8 cellular contexts compared by ENCODE assay signal in genomic region chr16:46389561-46390041, GRCh38.
A peak's percentile ranks its signal among the peaks of the same experiment; 100 is the strongest.
DNase-seq lines count a peak whose midpoint lies in the region; ATAC-seq and TF ChIP-seq lines count a peak whose summit lies in the region.
"Not testable (repeated sequence)": the region's sequence is repeated elsewhere in the genome, so short reads cannot be mapped to it uniquely, and the experiment has no call there.

No MANE protein-coding gene starts in this region.

- TF ChIP-seq CTCF in CD4-positive, alpha-beta T cell (IDR thresholded peaks at IDR 0.05); LNCaP clone FGC (IDR thresholded peaks at IDR 0.05; ENCODE audit: control insufficient read depth, extremely low read depth, insufficient read depth); esophagus muscularis mucosa (IDR thresholded peaks at IDR 0.05); lower leg skin (IDR thresholded peaks at IDR 0.05): not testable (repeated sequence)

- not testable (repeated sequence) for H3K36me3 ChIP-seq in esophagus muscularis mucosa

- CTCF ChIA-PET in CD4-positive, alpha-beta T cell (lab: Charles Lee); activated CD4-positive, alpha-beta T cell treated with anti-CD3 and anti-CD28 coated beads for 36 hours (lab: Charles Lee): not testable (repeated sequence)

- not testable (repeated sequence) for H3K4me1 Mint-ChIP-seq in CD4-positive, alpha-beta T cell (ENCODE audit: low read depth); activated CD4-positive, alpha-beta T cell treated with anti-CD3 and anti-CD28 coated beads for 36 hours

- H3K27me3 Mint-ChIP-seq in CD4-positive, alpha-beta T cell; activated CD4-positive, alpha-beta T cell treated with anti-CD3 and anti-CD28 coated beads for 36 hours: not testable (repeated sequence)

- POLR2A ChIA-PET in CD4-positive, alpha-beta T cell (lab: Charles Lee); activated CD4-positive, alpha-beta T cell treated with anti-CD3 and anti-CD28 coated beads for 36 hours (lab: Charles Lee): not testable (repeated sequence)

- not testable (repeated sequence) for H3K4me3 ChIP-seq in LNCaP clone FGC (ENCODE audit: low read depth, low read length)
- H3K4me3 ChIP-seq in esophagus muscularis mucosa (peak overlapping the region in 2 of 4 donors; percentile 0), lower leg skin (ENCODE audit: low read depth, poor library complexity, severe bottlenecking) (peak overlapping the region; percentile 18)

- H3K27ac Mint-ChIP-seq in CD4-positive, alpha-beta T cell; activated CD4-positive, alpha-beta T cell treated with anti-CD3 and anti-CD28 coated beads for 36 hours: not testable (repeated sequence)

- peaks cover 17% of the 10 kb centered on the region for H3K36me3 Mint-ChIP-seq in CD4-positive, alpha-beta T cell (ENCODE audit: low read depth)
- peaks cover 15% of the 10 kb centered on the region for H3K36me3 Mint-ChIP-seq in activated CD4-positive, alpha-beta T cell treated with anti-CD3 and anti-CD28 coated beads for 36 hours (ENCODE audit: low read depth)

- not testable (repeated sequence) for H3K4me3 Mint-ChIP-seq in CD4-positive, alpha-beta T cell; activated CD4-positive, alpha-beta T cell treated with anti-CD3 and anti-CD28 coated beads for 36 hours

- not testable (repeated sequence) for TF ChIP-seq EP300 in esophagus muscularis mucosa (IDR thresholded peaks at IDR 0.05)

- intact Hi-C loops in CD4-positive, alpha-beta T cell (cut with DNase I, micrococcal nuclease); activated CD4-positive, alpha-beta T cell treated with anti-CD3 and anti-CD28 coated beads for 36 hours (cut with DNase I, micrococcal nuclease); esophagus muscularis mucosa (cut with DNase I); lower leg skin (cut with DNase I; ENCODE audit: low total_unique reads): not testable (repeated sequence)

- not testable (repeated sequence) for ATAC-seq in CD4-positive, alpha-beta T cell (ENCODE audit: poor library complexity); activated CD4-positive, alpha-beta T cell treated with anti-CD3 and anti-CD28 coated beads for 36 hours

- H3K9me3 ChIP-seq in CD4-positive, alpha-beta T cell (ENCODE audit: control insufficient read depth, low read length) = peaks cover 12% of the 10 kb centered on the region
- peaks cover 0 to 16% (median 10%) of the 10 kb centered on the region in 4 donors for H3K9me3 ChIP-seq in esophagus muscularis mucosa

- not testable (repeated sequence) for H3K4me1 ChIP-seq in esophagus muscularis mucosa

- peak in 9 of 10 experiments; percentile 7 to 85 (median 46) for DNase-seq in CD4-positive, alpha-beta T cell
- DNase-seq in LNCaP clone FGC (ENCODE audit: low read depth) (peak; percentile 72), esophagus muscularis mucosa (ENCODE audit: extremely low spot score) (peak; percentile 100), lower leg skin (ENCODE audit: low spot score in 2 of 2) (peak; percentile 95 to 100), retina (peak; percentile 54)
- peak; percentile 33 for DNase-seq in activated CD4-positive, alpha-beta T cell treated with anti-CD3 and anti-CD28 coated beads for 36 hours
- peak; percentile 80 for DNase-seq in activated naive CD8-positive, alpha-beta T cell treated with anti-CD3 and anti-CD28 coated beads, Interleukin-2, amount 50 U/mL, for 16 hours (ENCODE audit: low read depth, low spot score)
- peak; percentile 23 to 82 for DNase-seq in stimulated activated CD8-positive, alpha-beta memory T cell treated with anti-CD3 and anti-CD28 coated beads, Interleukin-7, amount 100 ng/mL, for 4 hours (ENCODE audit: low read depth in 2 of 2)

- H3K27ac ChIP-seq in CD4-positive, alpha-beta T cell (ENCODE audit: low read depth, low read length) = not testable (repeated sequence)
- peak overlapping the region in 1 of 4 donors; percentile 0 for H3K27ac ChIP-seq in esophagus muscularis mucosa (replicated peaks in 1 of 4)

- 76% methylated on average over 20 of the region's 20 CpGs for WGBS in esophagus muscularis mucosa
- 76 to 80% methylated on average over 20 of the region's 20 CpGs for WGBS in lower leg skin, 2 donors

- H3K9me3 Mint-ChIP-seq in CD4-positive, alpha-beta T cell = not testable (repeated sequence)
- H3K9me3 Mint-ChIP-seq in activated CD4-positive, alpha-beta T cell treated with anti-CD3 and anti-CD28 coated beads for 36 hours (ENCODE audit: low read depth) = peaks cover 22% of the 10 kb centered on the region

- H3K27me3 ChIP-seq in CD4-positive, alpha-beta T cell (ENCODE audit: control insufficient read depth, insufficient read depth, low read length); esophagus muscularis mucosa: not testable (repeated sequence)

- not testable (repeated sequence) for TF ChIP-seq POLR2A in esophagus muscularis mucosa (IDR thresholded peaks at IDR 0.05; ENCODE audit: low read depth); lower leg skin (IDR thresholded peaks at IDR 0.05)

Comparison
In these comparisons a context has a peak if more than half of its experiments do, and no peak if none do; other contexts are left out.
1. DNase-seq: peak in every context shown above with its lines; median percentile 100 in esophagus muscularis mucosa; 98 in lower leg skin; 80 in activated naive CD8-positive, alpha-beta T cell treated with anti-CD3 and anti-CD28 coated beads, Interleukin-2, amount 50 U/mL, for 16 hours; 72 in LNCaP clone FGC; 54 in retina; 52 in stimulated activated CD8-positive, alpha-beta memory T cell treated with anti-CD3 and anti-CD28 coated beads, Interleukin-7, amount 100 ng/mL, for 4 hours; 46 in CD4-positive, alpha-beta T cell; 33 in activated CD4-positive, alpha-beta T cell treated with anti-CD3 and anti-CD28 coated beads for 36 hours.